8 cellular contexts compared by ENCODE assay signal in genomic region chr6:42104095-42104806, GRCh38. TPM values are rescaled to one million over a fixed set of nuclear protein-coding genes. Genes with fewer than 3 reads are reported as not detected.
DNase-seq lines count a peak whose midpoint lies in the region; ATAC-seq and TF ChIP-seq lines count a peak whose summit lies in the region.

No MANE protein-coding gene starts in this region.

- no peak for TF ChIP-seq POLR2A in esophagus muscularis mucosa (IDR thresholded peaks at IDR 0.05; ENCODE audit: low read depth)

- DNase-seq in activated CD8-positive, alpha-beta memory T cell treated with anti-CD3 and anti-CD28 coated beads, Interleukin-2, amount 50 U/mL, for 48 hours: peak; percentile 91
- no peak for DNase-seq in esophagus muscularis mucosa (ENCODE audit: extremely low spot score)

- H3K9me3 ChIP-seq in Loucy (ENCODE audit: insufficient read depth, low read depth, low read length) (no peaks in the 10 kb centered on the region), esophagus muscularis mucosa (no peaks in the 10 kb centered on the region)

- H3K4me2 ChIP-seq in Loucy (ENCODE audit: low read depth, low read length, poor library complexity, severe bottlenecking): peak overlapping the region; percentile 79

- WGBS in esophagus muscularis mucosa: 13% methylated on average over 14 of the region's 66 CpGs

- peaks cover 15% of the 10 kb centered on the region for H3K4me1 ChIP-seq in Loucy (ENCODE audit: insufficient read depth, low read length, poor library complexity, severe bottlenecking)
- H3K4me1 ChIP-seq in esophagus muscularis mucosa: peaks cover 18 to 37% (median 27%) of the 10 kb centered on the region in 4 donors

- H3K27ac Mint-ChIP-seq in nephron: peak overlapping the region in 2 of 3 experiments; percentile 5 to 25
- H3K27ac Mint-ChIP-seq in stimulated activated naive CD8-positive, alpha-beta T cell treated with anti-CD3 and anti-CD28 coated beads, Interleukin-15, Interleukin-2, amounts not matched to agents 100 ng/mL and 50 ng/mL, for 24 hours: peak overlapping the region; percentile 49

- H3K36me3 ChIP-seq in Loucy (ENCODE audit: insufficient read depth, low read length) (no peaks in the 10 kb centered on the region), esophagus muscularis mucosa (no peaks in the 10 kb centered on the region)

- H3F3A ChIP-seq in Loucy (ENCODE audit: low read depth): no peaks in the 10 kb centered on the region

- H3K27me3 ChIP-seq in Loucy (ENCODE audit: insufficient read depth, low read length, poor library complexity, severe bottlenecking) (no peaks in the 10 kb centered on the region), esophagus muscularis mucosa (peaks cover 0 to 47% (median 4%) of the 10 kb centered on the region in 4 donors)

- no peaks in the 10 kb centered on the region for H4K20me1 ChIP-seq in Loucy (ENCODE audit: insufficient read depth, low read length, poor library complexity, severe bottlenecking)

- no peaks in the 10 kb centered on the region for H3K36me3 Mint-ChIP-seq in nephron (ENCODE audit: low read depth)
- no peaks in the 10 kb centered on the region for H3K36me3 Mint-ChIP-seq in stimulated activated naive CD8-positive, alpha-beta T cell treated with anti-CD3 and anti-CD28 coated beads, Interleukin-15, Interleukin-2, amounts not matched to agents 100 ng/mL and 50 ng/mL, for 24 hours (ENCODE audit: low read depth)

- peak overlapping the region in 3 of 4 donors; percentile 31 to 48 (median 41) for H3K27ac ChIP-seq in esophagus muscularis mucosa (replicated peaks in 1 of 4)

- peak overlapping the region; percentile 31 to 65 (median 41) for H3K4me3 Mint-ChIP-seq in nephron
- peak overlapping the region; percentile 72 for H3K4me3 Mint-ChIP-seq in stimulated activated naive CD8-positive, alpha-beta T cell treated with anti-CD3 and anti-CD28 coated beads, Interleukin-15, Interleukin-2, amounts not matched to agents 100 ng/mL and 50 ng/mL, for 24 hours

- H3K9me2 ChIP-seq in Loucy (replicated peaks; ENCODE audit: low read depth, low read length): no peaks in the 10 kb centered on the region

- peaks cover 15% of the 10 kb centered on the region for H3K4me1 Mint-ChIP-seq in nephron
- H3K4me1 Mint-ChIP-seq in stimulated activated naive CD8-positive, alpha-beta T cell treated with anti-CD3 and anti-CD28 coated beads, Interleukin-15, Interleukin-2, amounts not matched to agents 100 ng/mL and 50 ng/mL, for 24 hours (ENCODE audit: low read depth): peaks cover 26% of the 10 kb centered on the region

- ATAC-seq in GM18909 (IDR thresholded peaks at IDR 0.05; ENCODE audit: poor library complexity, unreplicated experiment) (peak; percentile 60), HG03571 (IDR thresholded peaks at IDR 0.05; ENCODE audit: unreplicated experiment) (no peak), GM19467 (IDR thresholded peaks at IDR 0.05; ENCODE audit: unreplicated experiment) (no peak)

- H3K79me2 ChIP-seq in Loucy (ENCODE audit: insufficient read depth, low read length): 0 out of 2 replicates have a peak, but pooled peaks cover 3% of the 10 kb centered on the region

- no peak for TF ChIP-seq EP300 in esophagus muscularis mucosa (IDR thresholded peaks at IDR 0.05)

- H3K4me3 ChIP-seq in Loucy (ENCODE audit: low read length, poor library complexity, severe bottlenecking) (peak overlapping the region; percentile 86), esophagus muscularis mucosa (peak overlapping the region; percentile 49 to 64 (median 52))

- peaks cover 17% of the 10 kb centered on the region for H3K27me3 Mint-ChIP-seq in nephron (ENCODE audit: low read depth)
- no peaks in the 10 kb centered on the region for H3K27me3 Mint-ChIP-seq in stimulated activated naive CD8-positive, alpha-beta T cell treated with anti-CD3 and anti-CD28 coated beads, Interleukin-15, Interleukin-2, amounts not matched to agents 100 ng/mL and 50 ng/mL, for 24 hours

- peak overlapping the region; percentile 94 for H2AFZ ChIP-seq in Loucy (ENCODE audit: low read length)

- TF ChIP-seq CTCF in Loucy (conservative IDR thresholded peaks at IDR 0.05; ENCODE audit: low read length): peak; percentile 97
- peak; percentile 48 to 63 (median 57) for TF ChIP-seq CTCF in esophagus muscularis mucosa (IDR thresholded peaks at IDR 0.05)
- peak; percentile 55 to 88 (median 61) for TF ChIP-seq CTCF in nephron (IDR thresholded peaks at IDR 0.05; ENCODE audit: unreplicated experiment in 3 of 3)

- intact Hi-C loops in esophagus muscularis mucosa (cut with DNase I): no loop called here

- peak overlapping the region; percentile 87 for H3K9ac ChIP-seq in Loucy (ENCODE audit: low read depth, low read length, poor library complexity, severe bottlenecking)

- H3K9me3 Mint-ChIP-seq in nephron: no peaks in the 10 kb centered on the region
- no peaks in the 10 kb centered on the region for H3K9me3 Mint-ChIP-seq in stimulated activated naive CD8-positive, alpha-beta T cell treated with anti-CD3 and anti-CD28 coated beads, Interleukin-15, Interleukin-2, amounts not matched to agents 100 ng/mL and 50 ng/mL, for 24 hours

RNA-seq across cellular contexts. Expression of gene C6orf132, which starts 38.2 kb away (rescaled TPM):
- 1 to 10 TPM in 3 of 4 donors, under 1 TPM in 1; 0.83 to 2.1 (median 1.6) TPM for total RNA-seq in esophagus muscularis mucosa

RNA-seq across cellular contexts. Expression of gene TAF8, which starts 53.9 kb away (rescaled TPM):
- total RNA-seq in esophagus muscularis mucosa: 10 to 100 TPM; 16.7 to 35.2 (median 25.9) TPM
